ENCODE assay signal across 25 cellular contexts in genomic region chr10:65968437-65968836, GRCh38.
DNase-seq lines count a peak whose midpoint lies in the region; ATAC-seq, FAIRE-seq and TF ChIP-seq lines count a peak whose summit lies in the region.
"Had no signal": no experiment of that assay in that cellular context is flagged by ENCODE, and none has a peak within 500 bp of the region (broad histone marks: within the 10 kb centered on the region; RNA-seq: fewer than 3 reads in every experiment).

No MANE protein-coding gene starts in this region.

- peak; percentile 32 for DNase-seq in NCI-H2171 treated with DMSO at 0.1 percent for 48 hours (lab: John Stamatoyannopoulos, UW)
- DNase-seq in NCI-H2171 (lab: John Stamatoyannopoulos, UW), result no peak
- no peak for DNase-seq in Karpas-422
- no peak for DNase-seq in MM.1S
- DNase-seq in left lobe of liver (ENCODE audit: low spot score), result no peak
- DNase-seq in GM12892 (ENCODE audit: insufficient read length), result no peak
- DNase-seq: 8988T; ACHN; C1 segment of cervical spinal cord; CD4-positive, alpha-beta memory T cell; CD4-positive, CD25-positive, alpha-beta regulatory T cell; CD8-positive, alpha-beta memory T cell; COR-L47; DMS 273 treated with DMSO at 0.1 percent for 48 hours; DMS153; DMS79; DND-41; EL; GDM1 had no signal

- H4K20me1 ChIP-seq in Karpas-422 (ENCODE audit: insufficient read depth, low read depth, low read length) (no peaks in the 10 kb centered on the region), MM.1S (ENCODE audit: insufficient read depth, low read length) (no peaks in the 10 kb centered on the region)
- H4K20me1 ChIP-seq: BLaER1 had no signal

- no peak overlapping the region for H3K27ac ChIP-seq in Karpas-422 (ENCODE audit: low read length)
- no peak overlapping the region for H3K27ac ChIP-seq in MM.1S (ENCODE audit: low read length)
- H3K27ac ChIP-seq: BLaER1 had no signal

- H3K79me2 ChIP-seq in Karpas-422 (ENCODE audit: low read length), result no peaks in the 10 kb centered on the region
- H3K79me2 ChIP-seq in MM.1S (ENCODE audit: low read length), result no peaks in the 10 kb centered on the region

- H2AFZ ChIP-seq in Karpas-422 (ENCODE audit: low read length) (peak overlapping the region; percentile 10; the same call in 1 of the 2 replicates), MM.1S (ENCODE audit: low read length) (peak overlapping the region; percentile 33; the same call in 1 of the 2 replicates)

- no peak for TF ChIP-seq POLR2A in GM12892 (IDR thresholded peaks at IDR 0.05; ENCODE audit: low read depth, low read length)

- H3K27me3 ChIP-seq in Karpas-422 (ENCODE audit: low read length) (no peaks in the 10 kb centered on the region), MM.1S (replicated peaks; ENCODE audit: insufficient read depth, low read length) (no peaks in the 10 kb centered on the region)
- H3K27me3 ChIP-seq: BE2C, BLaER1 had no signal

- H3K4me1 ChIP-seq in Karpas-422 (ENCODE audit: low read length), result peaks cover 21% of the 10 kb centered on the region
- no peaks in the 10 kb centered on the region for H3K4me1 ChIP-seq in MM.1S (ENCODE audit: low read length)
- H3K4me1 ChIP-seq: BE2C, BLaER1 had no signal

- no peaks in the 10 kb centered on the region for H3F3A ChIP-seq in MM.1S (ENCODE audit: insufficient read depth, low read length)

- ATAC-seq in left lobe of liver (peak; percentile 69), GM18502 (IDR thresholded peaks at IDR 0.05; ENCODE audit: poor library complexity, unreplicated experiment) (no peak)

- H3K9me2 ChIP-seq in Karpas-422 (replicated peaks; ENCODE audit: insufficient read depth, low read length), result no peaks in the 10 kb centered on the region
- H3K9me2 ChIP-seq in MM.1S (replicated peaks; ENCODE audit: insufficient read depth, low read length), result no peaks in the 10 kb centered on the region

- H3K4me2 ChIP-seq in Karpas-422 (ENCODE audit: low read depth, low read length, poor library complexity, severe bottlenecking) (no peak overlapping the region), MM.1S (ENCODE audit: low read depth, low read length) (no peak overlapping the region)
- H3K4me2 ChIP-seq: BLaER1 had no signal

- no peak for FAIRE-seq in GM12892 (lab: Jason Lieb, UNC)
- FAIRE-seq: A204.1, GM12878, GM18507 had no signal

- H3K4me3 ChIP-seq in Karpas-422 (ENCODE audit: low read length) (no peak overlapping the region), MM.1S (ENCODE audit: low read length) (no peak overlapping the region)
- H3K4me3 ChIP-seq: BLaER1, GM12878 had no signal

- peaks cover 4% of the 10 kb centered on the region for H3K36me3 ChIP-seq in Karpas-422 (ENCODE audit: insufficient read depth, low read length)
- H3K36me3 ChIP-seq in MM.1S (replicated peaks; ENCODE audit: insufficient read depth, low read length), result no peaks in the 10 kb centered on the region
- H3K36me3 ChIP-seq: BE2C, BLaER1 had no signal

- 0 out of 2 replicates have a peak, but pooled peaks cover 3% of the 10 kb centered on the region for H3K9me3 ChIP-seq in Karpas-422 (ENCODE audit: low read length)
- no peaks in the 10 kb centered on the region for H3K9me3 ChIP-seq in MM.1S (replicated peaks; ENCODE audit: insufficient read depth, low read length)
- H3K9me3 ChIP-seq: BE2C, BLaER1 had no signal

- H3K9ac ChIP-seq in Karpas-422 (ENCODE audit: low read length) (no peak overlapping the region), MM.1S (ENCODE audit: low read length) (no peak overlapping the region)
- H3K9ac ChIP-seq: BLaER1 had no signal

- no peak for TF ChIP-seq CTCF in MM.1S (IDR thresholded peaks at IDR 0.05; ENCODE audit: low read length)
